Comparison of ENCODE assay signal across 13 cellular contexts in genomic region chr9:15308511-15308910, GRCh38. TPM values are rescaled to one million over a fixed set of nuclear protein-coding genes. Genes with fewer than 3 reads are reported as not detected.
DNase-seq lines count a peak whose midpoint lies in the region; ATAC-seq and TF ChIP-seq lines count a peak whose summit lies in the region.
"Had no signal": no experiment of that assay in that cellular context is flagged by ENCODE, and none has a peak within 500 bp of the region (broad histone marks: within the 10 kb centered on the region; RNA-seq: fewer than 3 reads in every experiment).

No MANE protein-coding gene starts in this region.

- H3K27ac ChIP-seq in SK-N-SH (ENCODE audit: low read depth in 2 of 2, low read length in 1 of 2) (no peak overlapping the region), esophagus squamous epithelium (peak overlapping the region in 3 of 4 donors; percentile 28 to 97 (median 96)), neural progenitor cell (no peak overlapping the region)

- no peaks in the 10 kb centered on the region for H3K36me3 ChIP-seq in SK-N-SH (replicated peaks in 1 of 2; ENCODE audit: control insufficient read depth in 1 of 2, insufficient read depth in 2 of 2, low read length in 1 of 2)
- no peaks in the 10 kb centered on the region for H3K36me3 ChIP-seq in esophagus squamous epithelium
- H3K36me3 ChIP-seq in neural progenitor cell: no peaks in the 10 kb centered on the region

- no peak overlapping the region for H3K9ac ChIP-seq in SK-N-SH
- no peak overlapping the region for H3K9ac ChIP-seq in neural progenitor cell

- 50% methylated on average over 1 of the region's 1 CpG for WGBS in SK-N-SH (ENCODE audit: low lambda C conversion rate)
- 35% methylated on average over 1 of the region's 1 CpG for WGBS in esophagus squamous epithelium, 2 donors

- H3K79me2 ChIP-seq in SK-N-SH (ENCODE audit: insufficient read depth): no peaks in the 10 kb centered on the region
- H3K79me2 ChIP-seq in neural progenitor cell (ENCODE audit: low read depth): no peaks in the 10 kb centered on the region

- H2AFZ ChIP-seq in SK-N-SH (ENCODE audit: low read depth) (no peak overlapping the region), neural progenitor cell (replicated peaks) (no peak overlapping the region)

- CTCF ChIA-PET in SK-N-SH (lab: Yijun Ruan, JAX): interaction anchor here (0.9 to 1.1 kb wide), 2 partner anchors 78 to 151 kb away, joined by 3 read pairs; no protein-coding TSS in a partner anchor
- CTCF ChIA-PET in activated CD4-positive, alpha-beta memory T cell treated with anti-CD3 and anti-CD28 coated beads, Interleukin-2, amount 10 ng/mL, durations not matched to agents 7 days and 5 days (lab: Charles Lee): interaction anchor here (1.2 to 2.9 kb wide), 2 partner anchors 9 to 96 kb away, joined by 5 to 9 read pairs; no protein-coding TSS in a partner anchor

- H3K36me3 Mint-ChIP-seq in T-helper 2 cell treated with Interferon-gamma antibody and Interleukin-4, amounts not matched to agents 5 μg/mL and 100 μg/mL, for 36 hours (ENCODE audit: low read depth): peaks cover 24% of the 10 kb centered on the region
- no peaks in the 10 kb centered on the region for H3K36me3 Mint-ChIP-seq in neural progenitor cell
- H3K36me3 Mint-ChIP-seq in activated CD4-positive, alpha-beta memory T cell treated with anti-CD3 and anti-CD28 coated beads, Interleukin-2, amount 10 ng/mL, durations not matched to agents 7 days and 5 days (ENCODE audit: low read depth): peaks cover 28% of the 10 kb centered on the region

- POLR2A ChIA-PET in SK-N-SH (lab: Yijun Ruan, JAX): no interaction called here
- POLR2A ChIA-PET in activated CD4-positive, alpha-beta memory T cell treated with anti-CD3 and anti-CD28 coated beads, Interleukin-2, amount 10 ng/mL, durations not matched to agents 7 days and 5 days (lab: Charles Lee): interaction anchor here (1.2 to 4.2 kb wide), 3 partner anchors 9 to 114 kb away, joined by 6 to 32 read pairs (median 20); partner anchors contain the start of gene SNAPC3

- H4K20me1 ChIP-seq in SK-N-SH (ENCODE audit: insufficient read depth) (no peaks in the 10 kb centered on the region), neural progenitor cell (ENCODE audit: low read depth) (no peaks in the 10 kb centered on the region)

- no peak for TF ChIP-seq CTCF in SK-N-SH (IDR thresholded peaks at IDR 0.05)
- TF ChIP-seq CTCF in esophagus squamous epithelium (IDR thresholded peaks at IDR 0.05): no peak
- no peak for TF ChIP-seq CTCF in neural progenitor cell (IDR thresholded peaks at IDR 0.05)

- H3K9me2 ChIP-seq in SK-N-SH: no peaks in the 10 kb centered on the region

- H3K27me3 Mint-ChIP-seq in T-helper 2 cell treated with Interferon-gamma antibody and Interleukin-4, amounts not matched to agents 5 μg/mL and 100 μg/mL, for 36 hours (ENCODE audit: low read depth): no peaks in the 10 kb centered on the region
- H3K27me3 Mint-ChIP-seq in neural progenitor cell (ENCODE audit: insufficient read depth, low read depth): peaks cover 4% of the 10 kb centered on the region
- no peaks in the 10 kb centered on the region for H3K27me3 Mint-ChIP-seq in activated CD4-positive, alpha-beta memory T cell treated with anti-CD3 and anti-CD28 coated beads, Interleukin-2, amount 10 ng/mL, durations not matched to agents 7 days and 5 days
- H3K27me3 Mint-ChIP-seq: activated CD4-positive, alpha-beta memory T cell treated with anti-CD3 and anti-CD28 coated beads for 36 hours; stimulated activated naive CD8-positive, alpha-beta T cell treated with anti-CD3 and anti-CD28 coated beads, Interleukin-15, amount 100 ng/mL, for 72 hours had no signal

- intact Hi-C loops in esophagus squamous epithelium (cut with DNase I): no loop called here

- peaks cover 54% of the 10 kb centered on the region for H3K4me1 Mint-ChIP-seq in T-helper 2 cell treated with Interferon-gamma antibody and Interleukin-4, amounts not matched to agents 5 μg/mL and 100 μg/mL, for 36 hours (ENCODE audit: low read depth)
- peaks cover 10% of the 10 kb centered on the region for H3K4me1 Mint-ChIP-seq in neural progenitor cell
- peaks cover 62% of the 10 kb centered on the region for H3K4me1 Mint-ChIP-seq in activated CD4-positive, alpha-beta memory T cell treated with anti-CD3 and anti-CD28 coated beads, Interleukin-2, amount 10 ng/mL, durations not matched to agents 7 days and 5 days

- no peak for DNase-seq in T-helper 2 cell treated with Interferon-gamma antibody and Interleukin-4, amounts not matched to agents 5 μg/mL and 100 μg/mL, for 36 hours (ENCODE audit: low spot score)
- DNase-seq in T-helper 2 cell (no peak), SK-N-SH (no peak), esophagus squamous epithelium (lab: John Stamatoyannopoulos, UW) (no peak), neural progenitor cell (ENCODE audit: low spot score) (no peak), NCI-H1417 treated with DMSO at 0.1 percent for 48 hours (lab: John Stamatoyannopoulos, UW) (no peak), left lobe of liver (ENCODE audit: low spot score) (no peak)
- DNase-seq in activated CD4-positive, alpha-beta memory T cell treated with anti-CD3 and anti-CD28 coated beads, Interleukin-2, amount 10 ng/mL, durations not matched to agents 7 days and 5 days: no peak
- DNase-seq: 8988T; activated CD4-positive, alpha-beta memory T cell treated with anti-CD3 and anti-CD28 coated beads for 36 hours; NCI-H510A; nephron progenitor cell; stimulated activated naive CD8-positive, alpha-beta T cell treated with anti-CD3 and anti-CD28 coated beads, Interleukin-15, amount 100 ng/mL, for 72 hours had no signal

- H3K4me3 ChIP-seq in SK-N-SH (ENCODE audit: low read depth in 2 of 2, low read length in 1 of 2) (no peak overlapping the region), esophagus squamous epithelium (no peak overlapping the region), neural progenitor cell (no peak overlapping the region)

- TF ChIP-seq RAD21 in SK-N-SH (IDR thresholded peaks at IDR 0.05; ENCODE audit: low read length): no peak

- no peak for ATAC-seq in left lobe of liver
- ATAC-seq: stimulated activated naive CD8-positive, alpha-beta T cell treated with anti-CD3 and anti-CD28 coated beads, Interleukin-15, amount 100 ng/mL, for 72 hours had no signal

- peaks cover 4% of the 10 kb centered on the region for H3F3A ChIP-seq in SK-N-SH (replicated peaks; ENCODE audit: insufficient read depth)
- H3F3A ChIP-seq in neural progenitor cell (ENCODE audit: low read depth): peaks cover 6% of the 10 kb centered on the region

- H3K4me2 ChIP-seq in SK-N-SH (no peak overlapping the region), neural progenitor cell (no peak overlapping the region)

- H3K27me3 ChIP-seq in SK-N-SH (ENCODE audit: insufficient read depth): no peaks in the 10 kb centered on the region
- no peaks in the 10 kb centered on the region for H3K27me3 ChIP-seq in esophagus squamous epithelium
- H3K27me3 ChIP-seq in neural progenitor cell: peaks cover 32% of the 10 kb centered on the region

- peaks cover 14% of the 10 kb centered on the region for H3K9me3 Mint-ChIP-seq in T-helper 2 cell treated with Interferon-gamma antibody and Interleukin-4, amounts not matched to agents 5 μg/mL and 100 μg/mL, for 36 hours
- peaks cover 6% of the 10 kb centered on the region for H3K9me3 Mint-ChIP-seq in neural progenitor cell
- peaks cover 4% of the 10 kb centered on the region for H3K9me3 Mint-ChIP-seq in activated CD4-positive, alpha-beta memory T cell treated with anti-CD3 and anti-CD28 coated beads, Interleukin-2, amount 10 ng/mL, durations not matched to agents 7 days and 5 days
- H3K9me3 Mint-ChIP-seq: activated CD4-positive, alpha-beta memory T cell treated with anti-CD3 and anti-CD28 coated beads for 36 hours had no signal

- TF ChIP-seq EP300 in SK-N-SH (IDR thresholded peaks at IDR 0.05; ENCODE audit: borderline replicate concordance in 1 of 2, low read depth in 1 of 2, low read length in 1 of 2): no peak

- H3K27ac Mint-ChIP-seq in T-helper 2 cell treated with Interferon-gamma antibody and Interleukin-4, amounts not matched to agents 5 μg/mL and 100 μg/mL, for 36 hours: peak overlapping the region; percentile 65
- no peak overlapping the region for H3K27ac Mint-ChIP-seq in neural progenitor cell
- no peak overlapping the region for H3K27ac Mint-ChIP-seq in activated CD4-positive, alpha-beta memory T cell treated with anti-CD3 and anti-CD28 coated beads, Interleukin-2, amount 10 ng/mL, durations not matched to agents 7 days and 5 days
- H3K27ac Mint-ChIP-seq: nephron progenitor cell; stimulated activated naive CD8-positive, alpha-beta T cell treated with anti-CD3 and anti-CD28 coated beads, Interleukin-15, amount 100 ng/mL, for 72 hours had no signal

- no peak for TF ChIP-seq POLR2A in esophagus squamous epithelium (IDR thresholded peaks at IDR 0.05)

- H3K9me3 ChIP-seq in SK-N-SH (no peaks in the 10 kb centered on the region), esophagus squamous epithelium (no peaks in the 10 kb centered on the region), neural progenitor cell (ENCODE audit: low read depth) (no peaks in the 10 kb centered on the region)

- no peak overlapping the region for H3K4me3 Mint-ChIP-seq in T-helper 2 cell treated with Interferon-gamma antibody and Interleukin-4, amounts not matched to agents 5 μg/mL and 100 μg/mL, for 36 hours
- peak overlapping the region; percentile 6 for H3K4me3 Mint-ChIP-seq in neural progenitor cell
- H3K4me3 Mint-ChIP-seq in activated CD4-positive, alpha-beta memory T cell treated with anti-CD3 and anti-CD28 coated beads, Interleukin-2, amount 10 ng/mL, durations not matched to agents 7 days and 5 days: no peak overlapping the region

- H3K4me1 ChIP-seq in SK-N-SH (ENCODE audit: control insufficient read depth in 1 of 2, insufficient read depth in 2 of 2, low read depth in 1 of 2, low read length in 1 of 2) (peaks cover 0 to 8% of the 10 kb centered on the region in 2 experiments; a peak in 2 of 4 replicates), esophagus squamous epithelium (peaks cover 15 to 40% (median 23%) of the 10 kb centered on the region in 3 donors), neural progenitor cell (no peaks in the 10 kb centered on the region)

TF ChIP-seq in SK-N-SH, 30 proteins besides CTCF, POLR2A, EP300 and RAD21:
- TF ChIP-seq FOSL2 (IDR thresholded peaks at IDR 0.05; ENCODE audit: borderline replicate concordance, low read depth): peak; percentile 44; the same call in 1 of the 2 replicates
- TF ChIP-seq TAF1 (IDR thresholded peaks at IDR 0.05; ENCODE audit: borderline replicate concordance, low read depth, low read length): no peak
- TF ChIP-seq JUND (IDR thresholded peaks at IDR 0.05): peak; percentile 41

RNA-seq across cellular contexts. Expression of gene TTC39B, which starts 1.5 kb away (rescaled TPM):
- polyA plus RNA-seq in SK-N-SH (2012; rRNA removed): 0.54 and 0.78 TPM in 2 replicates
- polyA plus RNA-seq in SK-N-SH (2012; cell fraction: cytosol; rRNA removed): 0.47 and 0.51 TPM in 2 replicates
- polyA plus RNA-seq in SK-N-SH (2012; cell fraction: nucleus; rRNA removed): 1.3 and 2.6 TPM in 2 replicates
- total RNA-seq in esophagus squamous epithelium (10 to 100 TPM; 15.8 to 24.3 (median 17.5) TPM), neural progenitor cell (ENCODE audit: low replicate concordance) (4.1 TPM in 2 replicates), left lobe of liver (7.1 TPM)
- 10 to 100 TPM; 27.5 to 29.6 TPM for total RNA-seq in activated CD4-positive, alpha-beta memory T cell treated with anti-CD3 and anti-CD28 coated beads, Interleukin-2, amount 10 ng/mL, durations not matched to agents 7 days and 5 days

Comparison
In these comparisons a context has a peak if more than half of its experiments do, and no peak if none do; other contexts are left out.
1. H3K27ac ChIP-seq: peak in esophagus squamous epithelium (3 of 4); none in SK-N-SH (0 of 2) and neural progenitor cell (single experiment).